Comparison of ENCODE assay signal across 8 cellular contexts in the genomic region with DNA sequence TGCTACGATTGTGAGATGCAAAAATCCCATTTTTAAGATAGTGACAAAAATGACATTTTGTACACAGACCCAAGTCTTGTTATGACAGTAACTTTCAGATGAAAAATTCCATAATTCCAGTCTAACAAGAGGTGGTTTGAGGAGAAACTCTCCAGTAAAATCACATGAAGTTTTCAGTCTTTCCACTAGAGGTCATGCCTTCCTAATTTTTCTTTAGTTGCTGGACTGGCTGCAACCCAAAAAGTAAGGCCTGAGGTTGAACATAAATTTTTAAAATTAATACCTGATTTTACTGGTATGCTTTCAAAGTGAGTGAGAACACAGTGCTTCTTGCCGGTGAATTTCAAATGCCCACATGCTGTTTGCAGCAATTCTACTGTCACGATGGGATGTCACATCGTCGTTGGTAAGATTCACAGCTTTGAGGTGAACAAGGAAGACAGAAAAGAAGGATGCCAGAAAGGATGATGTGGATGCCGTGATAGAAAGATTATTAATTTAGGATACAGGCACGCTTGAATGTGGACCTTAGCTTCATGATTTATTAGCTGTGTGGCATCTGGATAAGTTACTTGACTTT.
DNase-seq lines count a peak whose midpoint lies in the region; ATAC-seq, FAIRE-seq and TF ChIP-seq lines count a peak whose summit lies in the region.

No MANE protein-coding gene starts in this region.

- no peaks in the 10 kb centered on the region for H3K27me3 ChIP-seq in Panc1 (ENCODE audit: control insufficient read depth, insufficient read depth, low read length)
- H3K27me3 ChIP-seq in endothelial cell of umbilical vein (ENCODE audit: control insufficient read depth in 2 of 2, insufficient read depth in 2 of 2, low read length in 2 of 2): no peaks in the 10 kb centered on the region
- no peaks in the 10 kb centered on the region for H3K27me3 ChIP-seq in parathyroid adenoma (ENCODE audit: control insufficient read depth, insufficient read depth, low read length)

- ATAC-seq in Panc1: no peak
- no peak for ATAC-seq in GM21526 (IDR thresholded peaks at IDR 0.05; ENCODE audit: low FRiP score, unreplicated experiment)
- no peak for ATAC-seq in GM21367 (IDR thresholded peaks at IDR 0.05; ENCODE audit: unreplicated experiment)
- ATAC-seq in GM21576 (IDR thresholded peaks at IDR 0.05; ENCODE audit: unreplicated experiment): no peak

- H4K20me1 ChIP-seq in endothelial cell of umbilical vein (replicated peaks; ENCODE audit: control insufficient read depth, extremely low read depth, insufficient read depth, low read length): peaks cover 2% of the 10 kb centered on the region

- TF ChIP-seq POLR2A in endothelial cell of umbilical vein (IDR thresholded peaks at IDR 0.05; ENCODE audit: low read depth, low read length): no peak

- no peaks in the 10 kb centered on the region for H3K79me2 ChIP-seq in endothelial cell of umbilical vein (ENCODE audit: control insufficient read depth, insufficient read depth, low read length)
- H3K79me2 ChIP-seq in parathyroid adenoma: peaks cover 13% of the 10 kb centered on the region

- H3K4me1 ChIP-seq in Panc1 (ENCODE audit: control insufficient read depth, insufficient read depth, low read length) (peaks cover 24% of the 10 kb centered on the region), endothelial cell of umbilical vein (ENCODE audit: control insufficient read depth, extremely low read depth, insufficient read depth, low read length) (peaks cover 29% of the 10 kb centered on the region), parathyroid adenoma (peaks cover 2% of the 10 kb centered on the region)

- H3K36me3 ChIP-seq in Panc1 (ENCODE audit: control insufficient read depth, insufficient read depth, low read length) (no peaks in the 10 kb centered on the region), endothelial cell of umbilical vein (ENCODE audit: control insufficient read depth in 2 of 2, extremely low read depth in 1 of 2, insufficient read depth in 2 of 2, low read length in 2 of 2) (no peaks in the 10 kb centered on the region), parathyroid adenoma (ENCODE audit: control insufficient read depth, insufficient read depth, low read length) (no peaks in the 10 kb centered on the region)

- intact Hi-C loops in Panc1 (cut with micrococcal nuclease; ENCODE audit: unreplicated experiment) (loop anchor here (1.0 to 10.0 kb wide), 3 partner anchors 72 to 378 kb away; no protein-coding TSS in a partner anchor), endothelial cell of umbilical vein (cut with micrococcal nuclease) (loop anchor here (1.0 to 5.0 kb wide), 6 partner anchors 101 to 776 kb away; a partner anchor contains a TSS)

- in situ Hi-C loops in Panc1 (cut with HindIII; ENCODE audit: low pct_unique_long_range_greater_than_20kb, low sequenced_read_pairs): no loop called here

- CTCF ChIA-PET in Panc1 (lab: Charles Lee): interaction anchor here (0.7 to 1.3 kb wide), 3 partner anchors 76 to 761 kb away, joined by 3 to 5 read pairs (median 3); no protein-coding TSS in a partner anchor
- CTCF ChIA-PET in endothelial cell of umbilical vein (lab: Charles Lee): interaction anchor here (0.8 to 10.8 kb wide), 13 partner anchors 8 to 754 kb away, joined by 3 to 273 read pairs (median 5); a partner anchor contains a TSS

- POLR2A ChIA-PET in Panc1 (lab: Charles Lee) (no interaction called here), endothelial cell of umbilical vein (lab: Charles Lee) (no interaction called here)

- no peaks in the 10 kb centered on the region for H3K9me1 ChIP-seq in endothelial cell of umbilical vein (replicated peaks; ENCODE audit: control insufficient read depth, extremely low read depth, insufficient read depth, low read length)

- H2AFZ ChIP-seq in endothelial cell of umbilical vein (ENCODE audit: low read depth, low read length): no peak overlapping the region
- no peak overlapping the region for H2AFZ ChIP-seq in parathyroid adenoma

- H3K9ac ChIP-seq in endothelial cell of umbilical vein (replicated peaks; ENCODE audit: extremely low read depth, insufficient read depth, low read length): no peak overlapping the region
- H3K9ac ChIP-seq in parathyroid adenoma: no peak overlapping the region

- H3K4me2 ChIP-seq in endothelial cell of umbilical vein (ENCODE audit: insufficient read depth, low read length) (no peak overlapping the region), parathyroid adenoma (ENCODE audit: low read length) (no peak overlapping the region)

- dilution Hi-C loops in endothelial cell of umbilical vein (cut with MboI; ENCODE audit: extremely low pct_ligation_motif_present, low sequenced_read_pairs): no loop called here

- BruUV-seq in Panc1 (replicated peaks; lab: Mats Ljungman, UMichigan): no TSS peak
- no TSS peak for BruUV-seq in endothelial cell of umbilical vein (replicated peaks; lab: Mats Ljungman, UMichigan)

- peak; percentile 31 for DNase-seq in ELF-1 (ENCODE audit: low read depth, low spot score)
- DNase-seq in LHCN-M2 (ENCODE audit: low read depth): peak; percentile 52
- peak; percentile 53 for DNase-seq in Panc1 (ENCODE audit: low read depth, low spot score)
- peak; percentile 68 for DNase-seq in endothelial cell of umbilical vein (ENCODE audit: low read depth, low spot score)

- FAIRE-seq in endothelial cell of umbilical vein (lab: Jason Lieb, UNC): no peak

- H3K9me3 ChIP-seq in Panc1 (ENCODE audit: control insufficient read depth, insufficient read depth, low read depth, low read length) (no peaks in the 10 kb centered on the region), endothelial cell of umbilical vein (replicated peaks; ENCODE audit: control insufficient read depth, insufficient read depth, low read length) (no peaks in the 10 kb centered on the region), parathyroid adenoma (ENCODE audit: control insufficient read depth, low read length) (no peaks in the 10 kb centered on the region)

- no peak overlapping the region for H3K27ac ChIP-seq in Panc1 (ENCODE audit: low read length)
- H3K27ac ChIP-seq in endothelial cell of umbilical vein (ENCODE audit: insufficient read depth, low read depth, low read length): no peak overlapping the region
- no peak overlapping the region for H3K27ac ChIP-seq in parathyroid adenoma

- H3K4me3 ChIP-seq in Panc1 (ENCODE audit: low read depth in 2 of 2, low read length in 2 of 2): no peak overlapping the region
- H3K4me3 ChIP-seq in endothelial cell of umbilical vein (replicated peaks in 1 of 3; ENCODE audit: insufficient read depth in 1 of 3, low read depth in 1 of 3, low read length in 3 of 3): no peak overlapping the region
- no peak overlapping the region for H3K4me3 ChIP-seq in parathyroid adenoma (ENCODE audit: low read depth, low read length)

- TF ChIP-seq CTCF in Panc1 (IDR thresholded peaks at IDR 0.05) (peak; percentile 79), endothelial cell of umbilical vein (IDR thresholded peaks at IDR 0.05; ENCODE audit: extremely low read depth in 1 of 2, insufficient read depth in 1 of 2, low read depth in 1 of 2, low read length in 2 of 2) (peak; percentile 38 to 51), parathyroid adenoma (IDR thresholded peaks at IDR 0.05) (peak; percentile 77)

TF ChIP-seq in endothelial cell of umbilical vein, 7 proteins besides CTCF, POLR2A, EP300 and RAD21:
- TF ChIP-seq POLR2AphosphoS5 (IDR thresholded peaks at IDR 0.05; ENCODE audit: insufficient read depth, low read depth, low read length): no peak
- no peak for TF ChIP-seq GATA2 (IDR thresholded peaks at IDR 0.05; ENCODE audit: insufficient read depth, insufficient read length, low read depth, low read length)
- TF ChIP-seq JUN (IDR thresholded peaks at IDR 0.05; ENCODE audit: borderline replicate concordance, insufficient read depth, insufficient read length, low read depth): no peak
